In the genomic region with DNA sequence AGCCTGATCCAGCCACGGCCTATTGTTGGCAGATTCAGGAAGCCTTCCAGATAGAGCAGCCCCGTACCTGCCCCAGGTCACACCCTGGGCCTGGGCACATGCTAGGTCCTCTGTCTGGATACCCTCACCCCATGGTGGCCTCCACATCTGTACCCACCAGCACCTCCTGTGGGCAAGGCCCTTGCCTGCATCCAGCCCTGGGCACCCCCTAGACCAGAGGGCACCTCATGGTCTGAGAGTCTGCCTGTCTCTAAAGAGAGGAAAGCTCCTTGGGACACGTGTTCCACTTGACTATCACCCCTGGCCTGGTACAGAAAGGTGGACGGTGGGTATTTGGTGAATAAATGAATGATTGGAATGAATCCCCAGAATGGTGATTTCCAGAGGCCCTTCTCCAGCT, we compare ENCODE assay signal across 23 cellular contexts. TPM values are rescaled to one million over a fixed set of nuclear protein-coding genes. Genes with fewer than 3 reads are reported as not detected.
DNase-seq lines count a peak whose midpoint lies in the region; ATAC-seq and TF ChIP-seq lines count a peak whose summit lies in the region.
"Had no signal": no experiment of that assay in that cellular context is flagged by ENCODE, and none has a peak within 500 bp of the region (broad histone marks: within the 10 kb centered on the region; RNA-seq: fewer than 3 reads in every experiment).

No MANE protein-coding gene starts in this region.

- no peaks in the 10 kb centered on the region for H3K36me3 ChIP-seq in Karpas-422 (ENCODE audit: insufficient read depth, low read length)
- H3K36me3 ChIP-seq in sigmoid colon, result no peaks in the 10 kb centered on the region
- H3K36me3 ChIP-seq: Peyer's patch, SJCRH30 had no signal

- WGBS in sigmoid colon, 2 donors, result 89% methylated on average over 4 of the region's 4 CpGs

- H2AFZ ChIP-seq in Karpas-422 (ENCODE audit: low read length), result no peak overlapping the region

- TF ChIP-seq POLR2A in sigmoid colon (IDR thresholded peaks at IDR 0.05), result no peak

- H3K27ac ChIP-seq in Karpas-422 (ENCODE audit: low read length) (no peak overlapping the region), sigmoid colon (no peak overlapping the region), caudate nucleus (ENCODE audit: low read depth, low read length) (no peak overlapping the region)
- H3K27ac ChIP-seq: 22Rv1, C4-2B, Peyer's patch, SJCRH30 had no signal

- H3K79me2 ChIP-seq in Karpas-422 (ENCODE audit: low read length), result no peaks in the 10 kb centered on the region

- H4K20me1 ChIP-seq in Karpas-422 (ENCODE audit: insufficient read depth, low read depth, low read length), result no peaks in the 10 kb centered on the region

- H3K27me3 ChIP-seq in Karpas-422 (ENCODE audit: low read length) (no peaks in the 10 kb centered on the region), sigmoid colon (no peaks in the 10 kb centered on the region)
- H3K27me3 ChIP-seq: Peyer's patch, SJCRH30 had no signal

- no peak overlapping the region for H3K4me2 ChIP-seq in Karpas-422 (ENCODE audit: low read depth, low read length, poor library complexity, severe bottlenecking)

- no peak for ATAC-seq in activated T-cell treated with anti-CD3 and anti-CD28 coated beads, Interleukin-2, amount 50 U/mL, for 4 hours

- intact Hi-C loops in activated CD4-positive, alpha-beta T cell treated with anti-CD3 and anti-CD28 coated beads, Interleukin-2, amount 10 ng/mL, durations not matched to agents 24 days and 14 days (cut with micrococcal nuclease), result no loop called here
- intact Hi-C loops in sigmoid colon (cut with DNase I), result no loop called here

- DNase-seq in activated CD4-positive, alpha-beta T cell treated with anti-CD3 and anti-CD28 coated beads, Interleukin-2, amount 10 ng/mL, durations not matched to agents 24 days and 14 days, result peak; percentile 57
- DNase-seq in activated CD4-positive, alpha-beta T cell treated with anti-CD3 and anti-CD28 coated beads for 48 hours, result no peak
- peak; percentile 52 for DNase-seq in Karpas-422
- no peak for DNase-seq in choroid plexus epithelial cell (ENCODE audit: low read depth)
- peak; percentile 58 for DNase-seq in sigmoid colon
- no peak for DNase-seq in DMS114 treated with DMSO at 0.1 percent for 48 hours (lab: John Stamatoyannopoulos, UW; ENCODE audit: unreplicated experiment)
- DNase-seq in caudate nucleus (lab: John Stamatoyannopoulos, UW), result no peak
- no peak for DNase-seq in activated T-cell treated with anti-CD3 and anti-CD28 coated beads, Interleukin-2, amount 50 U/mL, for 4 hours
- DNase-seq: Calu3; CD8-positive, alpha-beta memory T cell; GDM1; HFFc6; NCI-H1092 treated with DMSO at 0.1 percent for 48 hours; NCI-H2029 treated with DMSO at 0.1 percent for 48 hours; NCI-H226; NCI-H510A treated with DMSO at 0.1 percent for 48 hours; NCI-H82; Peyer's patch had no signal

- H3K36me3 Mint-ChIP-seq in activated CD4-positive, alpha-beta T cell treated with anti-CD3 and anti-CD28 coated beads, Interleukin-2, amount 10 ng/mL, durations not matched to agents 24 days and 14 days (ENCODE audit: low read depth), result no peaks in the 10 kb centered on the region
- no peaks in the 10 kb centered on the region for H3K36me3 Mint-ChIP-seq in activated T-cell treated with anti-CD3 and anti-CD28 coated beads, Interleukin-2, amount 50 U/mL, for 4 hours (ENCODE audit: insufficient read depth)
- H3K36me3 Mint-ChIP-seq: CD8-positive, alpha-beta memory T cell had no signal

- H3K9me2 ChIP-seq in Karpas-422 (replicated peaks; ENCODE audit: insufficient read depth, low read length), result no peaks in the 10 kb centered on the region

- no peak overlapping the region for H3K4me3 Mint-ChIP-seq in activated CD4-positive, alpha-beta T cell treated with anti-CD3 and anti-CD28 coated beads, Interleukin-2, amount 10 ng/mL, durations not matched to agents 24 days and 14 days
- H3K4me3 Mint-ChIP-seq in activated T-cell treated with anti-CD3 and anti-CD28 coated beads, Interleukin-2, amount 50 U/mL, for 4 hours, result no peak overlapping the region
- H3K4me3 Mint-ChIP-seq: CD8-positive, alpha-beta memory T cell; HFFc6 had no signal

- no peaks in the 10 kb centered on the region for H3K4me1 Mint-ChIP-seq in activated CD4-positive, alpha-beta T cell treated with anti-CD3 and anti-CD28 coated beads, Interleukin-2, amount 10 ng/mL, durations not matched to agents 24 days and 14 days
- no peaks in the 10 kb centered on the region for H3K4me1 Mint-ChIP-seq in activated T-cell treated with anti-CD3 and anti-CD28 coated beads, Interleukin-2, amount 50 U/mL, for 4 hours (ENCODE audit: low read depth)
- H3K4me1 Mint-ChIP-seq: CD8-positive, alpha-beta memory T cell had no signal

- no peak overlapping the region for H3K4me3 ChIP-seq in Karpas-422 (ENCODE audit: low read length)
- no peak overlapping the region for H3K4me3 ChIP-seq in choroid plexus epithelial cell (ENCODE audit: low read depth, low read length)
- H3K4me3 ChIP-seq in sigmoid colon, result no peak overlapping the region
- H3K4me3 ChIP-seq: Peyer's patch, SJCRH30 had no signal

- TF ChIP-seq EP300 in sigmoid colon (IDR thresholded peaks at IDR 0.05), result no peak

- H3K27me3 Mint-ChIP-seq in activated CD4-positive, alpha-beta T cell treated with anti-CD3 and anti-CD28 coated beads, Interleukin-2, amount 10 ng/mL, durations not matched to agents 24 days and 14 days, result peaks cover 2% of the 10 kb centered on the region
- H3K27me3 Mint-ChIP-seq in activated T-cell treated with anti-CD3 and anti-CD28 coated beads, Interleukin-2, amount 50 U/mL, for 4 hours (ENCODE audit: low read depth), result peaks cover 3% of the 10 kb centered on the region

- H3K27ac Mint-ChIP-seq in activated CD4-positive, alpha-beta T cell treated with anti-CD3 and anti-CD28 coated beads, Interleukin-2, amount 10 ng/mL, durations not matched to agents 24 days and 14 days, result no peak overlapping the region
- H3K27ac Mint-ChIP-seq: CD8-positive, alpha-beta memory T cell; HFFc6 had no signal

- no peaks in the 10 kb centered on the region for H3K9me3 ChIP-seq in Karpas-422 (ENCODE audit: low read length)
- no peaks in the 10 kb centered on the region for H3K9me3 ChIP-seq in sigmoid colon
- H3K9me3 ChIP-seq: Peyer's patch, SJCRH30 had no signal

- peak; percentile 8 for TF ChIP-seq CTCF in choroid plexus epithelial cell (conservative IDR thresholded peaks at IDR 0.05; ENCODE audit: low read depth, low read length)
- no peak for TF ChIP-seq CTCF in sigmoid colon (IDR thresholded peaks at IDR 0.05)

- H3K9me3 Mint-ChIP-seq in activated CD4-positive, alpha-beta T cell treated with anti-CD3 and anti-CD28 coated beads, Interleukin-2, amount 10 ng/mL, durations not matched to agents 24 days and 14 days, result no peaks in the 10 kb centered on the region
- no peaks in the 10 kb centered on the region for H3K9me3 Mint-ChIP-seq in activated T-cell treated with anti-CD3 and anti-CD28 coated beads, Interleukin-2, amount 50 U/mL, for 4 hours
- H3K9me3 Mint-ChIP-seq: CD8-positive, alpha-beta memory T cell; HFFc6 had no signal

- H3K4me1 ChIP-seq in Karpas-422 (ENCODE audit: low read length) (peaks cover 11% of the 10 kb centered on the region), sigmoid colon (no peaks in the 10 kb centered on the region)
- H3K4me1 ChIP-seq: Peyer's patch had no signal

- no peak overlapping the region for H3K9ac ChIP-seq in Karpas-422 (ENCODE audit: low read length)

RNA-seq across cellular contexts. Expression of gene COMMD4, which starts 8.9 kb away (rescaled TPM):
- 79.5 and 86.7 TPM in 2 replicates for total RNA-seq in activated CD4-positive, alpha-beta T cell treated with anti-CD3 and anti-CD28 coated beads, Interleukin-2, amount 10 ng/mL, durations not matched to agents 24 days and 14 days
- total RNA-seq in Karpas-422 (2014; rRNA removed; shearing (Covaris generic); ENCODE audit: low replicate concordance), result 43.6 and 108 TPM in 2 replicates
- 10 to 100 TPM; 37.8 to 54.3 (median 49.3) TPM for total RNA-seq in sigmoid colon
- 100 to 1,000 TPM in 1 of 3 donors, 10 to 100 TPM in 2; 87.9 to 115 (median 98.5) TPM for polyA plus RNA-seq in sigmoid colon
- 10 to 100 TPM; 78.3 to 84.4 (median 79.9) TPM for total RNA-seq in activated T-cell treated with anti-CD3 and anti-CD28 coated beads, Interleukin-2, amount 50 U/mL, for 4 hours

RNA-seq across cellular contexts. Expression of gene NEIL1, which starts 19.8 kb away (rescaled TPM):
- 3.7 and 4.7 TPM in 2 replicates for total RNA-seq in activated CD4-positive, alpha-beta T cell treated with anti-CD3 and anti-CD28 coated beads, Interleukin-2, amount 10 ng/mL, durations not matched to agents 24 days and 14 days
- 16.2 and 22.0 TPM in 2 replicates for total RNA-seq in Karpas-422 (2014; rRNA removed; shearing (Covaris generic); ENCODE audit: low replicate concordance)
- 10 to 100 TPM; 17.5 to 51.5 (median 34.9) TPM for total RNA-seq in sigmoid colon
- polyA plus RNA-seq in sigmoid colon, result 10 to 100 TPM in 1 of 3 donors, 1 to 10 TPM in 2; 5.4 to 31.1 (median 6.5) TPM
- 1 to 10 TPM in 2 of 3 donors, under 1 TPM in 1; 0.79 to 2.1 (median 2.1) TPM for total RNA-seq in activated T-cell treated with anti-CD3 and anti-CD28 coated beads, Interleukin-2, amount 50 U/mL, for 4 hours

RNA-seq across cellular contexts. Expression of gene MAN2C1, which starts 41.4 kb away (rescaled TPM):
- 232 and 255 TPM in 2 replicates for total RNA-seq in activated CD4-positive, alpha-beta T cell treated with anti-CD3 and anti-CD28 coated beads, Interleukin-2, amount 10 ng/mL, durations not matched to agents 24 days and 14 days
- 78.7 and 131 TPM in 2 replicates for total RNA-seq in Karpas-422 (2014; rRNA removed; shearing (Covaris generic); ENCODE audit: low replicate concordance)
- total RNA-seq in sigmoid colon, result 100 to 1,000 TPM in 3 of 4 donors, 10 to 100 TPM in 1; 94.2 to 221 (median 132) TPM
- 100 to 1,000 TPM in 1 of 3 donors, 10 to 100 TPM in 2; 18.0 to 146 (median 22.0) TPM for polyA plus RNA-seq in sigmoid colon
- total RNA-seq in activated T-cell treated with anti-CD3 and anti-CD28 coated beads, Interleukin-2, amount 50 U/mL, for 4 hours, result 100 to 1,000 TPM; 185 to 247 (median 216) TPM

RNA-seq across cellular contexts. Expression of gene GOLGA6D, which starts 44.4 kb away (rescaled TPM):
- not detected in 2 replicates for total RNA-seq in activated CD4-positive, alpha-beta T cell treated with anti-CD3 and anti-CD28 coated beads, Interleukin-2, amount 10 ng/mL, durations not matched to agents 24 days and 14 days
- total RNA-seq in Karpas-422 (2014; rRNA removed; shearing (Covaris generic); ENCODE audit: low replicate concordance), result not detected in 2 replicates
- total RNA-seq in sigmoid colon, result not detected
- not detected for polyA plus RNA-seq in sigmoid colon
- not detected for total RNA-seq in activated T-cell treated with anti-CD3 and anti-CD28 coated beads, Interleukin-2, amount 50 U/mL, for 4 hours
- total RNA-seq: Calu3; CD8-positive, alpha-beta memory T cell; H4; HFFc6; LHCN-M2; Peyer's patch; SJCRH30 had no signal
- polyA plus RNA-seq: CD8-positive, alpha-beta memory T cell had no signal

Comparison
In these comparisons a context has a peak if more than half of its experiments do, and no peak if none do; other contexts are left out.
1. DNase-seq: peak in activated CD4-positive, alpha-beta T cell treated with anti-CD3 and anti-CD28 coated beads, Interleukin-2, amount 10 ng/mL, durations not matched to agents 24 days and 14 days (single experiment), Karpas-422 (single experiment) and sigmoid colon (single experiment); none in activated CD4-positive, alpha-beta T cell treated with anti-CD3 and anti-CD28 coated beads for 48 hours (single experiment), choroid plexus epithelial cell (single experiment), DMS114 treated with DMSO at 0.1 percent for 48 hours (single experiment), caudate nucleus (0 of 61) and activated T-cell treated with anti-CD3 and anti-CD28 coated beads, Interleukin-2, amount 50 U/mL, for 4 hours (single experiment).